1 cellular context compared by ENCODE assay signal in genomic region chr12:123142948-123143752, GRCh38.
TF ChIP-seq lines count a peak whose summit lies in the region.

No MANE protein-coding gene starts in this region.

TF ChIP-seq in HepG2, 621 proteins besides CTCF, POLR2A, EP300 and RAD21 (continued from another document and continues in another):
- TF ChIP-seq ZNF414 (CRISPR knock-in tag; IDR thresholded peaks at IDR 0.05) (no peak), SKI (IDR thresholded peaks at IDR 0.05; ENCODE audit: partially characterized antibody) (peak; percentile 11), NAIF1 (CRISPR knock-in tag; IDR thresholded peaks at IDR 0.05; ENCODE audit: borderline replicate concordance) (no peak), ZBTB43 (CRISPR knock-in tag; conservative IDR thresholded peaks at IDR 0.05) (0 out of 2 replicates have a peak, but pooled peaks have one; percentile 30), TFDP1 (CRISPR knock-in tag; IDR thresholded peaks at IDR 0.05; ENCODE audit: borderline replicate concordance) (no peak), PATZ1 (CRISPR knock-in tag; IDR thresholded peaks at IDR 0.05) (peak; percentile 80), ZNF225 (CRISPR knock-in tag; IDR thresholded peaks at IDR 0.05) (no peak), ZNF720 (CRISPR knock-in tag; IDR thresholded peaks at IDR 0.05) (no peak), SRF (IDR thresholded peaks at IDR 0.05; ENCODE audit: low read depth, low read length) (no peak), ZNF768 (CRISPR knock-in tag; IDR thresholded peaks at IDR 0.05) (peak; percentile 54; the same call in 1 of the 2 replicates), HDAC1 (CRISPR knock-in tag; IDR thresholded peaks at IDR 0.05) (peak; percentile 34; the same call in 1 of the 2 replicates), AGO1 (IDR thresholded peaks at IDR 0.05; ENCODE audit: low read depth, low read length, poor library complexity, severe bottlenecking) (no peak), HOXA3 (CRISPR knock-in tag; IDR thresholded peaks at IDR 0.05) (peak; percentile 38; the same call in 1 of the 2 replicates), RARA (CRISPR knock-in tag; IDR thresholded peaks at IDR 0.05) (no peak; the same call in 1 of the 2 replicates), ZNF350 (CRISPR knock-in tag; IDR thresholded peaks at IDR 0.05; ENCODE audit: borderline replicate concordance, low read depth) (no peak), ZNF615 (CRISPR knock-in tag; IDR thresholded peaks at IDR 0.05; ENCODE audit: borderline replicate concordance) (no peak), ZNF331 (CRISPR knock-in tag; IDR thresholded peaks at IDR 0.05) (0 out of 2 replicates have a peak, but pooled peaks have one; percentile 9), CCAR2 (optimal IDR thresholded peaks at IDR 0.05; ENCODE audit: low read depth, low read length) (no peak), NONO (IDR thresholded peaks at IDR 0.05) (no peak), NONO (CRISPR knock-in tag; conservative IDR thresholded peaks at IDR 0.05) (no peak), BORCS8-MEF2B (CRISPR knock-in tag; IDR thresholded peaks at IDR 0.05) (no peak), IRX3 (CRISPR knock-in tag; IDR thresholded peaks at IDR 0.05; ENCODE audit: borderline replicate concordance, low read depth) (no peak), ZNF839 (CRISPR knock-in tag; IDR thresholded peaks at IDR 0.05; ENCODE audit: borderline replicate concordance) (no peak), XRCC5 (optimal IDR thresholded peaks at IDR 0.05; ENCODE audit: low read length) (peak; percentile 33), CBX1 (IDR thresholded peaks at IDR 0.05; ENCODE audit: low read depth) (no peak), ATF4 (CRISPR knock-in tag; IDR thresholded peaks at IDR 0.05) (no peak), SALL1 (CRISPR knock-in tag; IDR thresholded peaks at IDR 0.05) (peak; percentile 16; the same call in 1 of the 2 replicates), ZNF564 (CRISPR knock-in tag; IDR thresholded peaks at IDR 0.05) (no peak), ZBTB25 (CRISPR knock-in tag; IDR thresholded peaks at IDR 0.05) (no peak), NFKB2 (CRISPR knock-in tag; IDR thresholded peaks at IDR 0.05; ENCODE audit: borderline replicate concordance) (0 out of 2 replicates have a peak, but pooled peaks have one; percentile 25), ZNF567 (CRISPR knock-in tag; IDR thresholded peaks at IDR 0.05; ENCODE audit: borderline replicate concordance) (no peak), ZNF660 (CRISPR knock-in tag; IDR thresholded peaks at IDR 0.05; ENCODE audit: borderline replicate concordance, low read depth) (no peak), ZBTB7B (CRISPR knock-in tag; IDR thresholded peaks at IDR 0.05) (0 out of 2 replicates have a peak, but pooled peaks have one; percentile 31), ZNF563 (CRISPR knock-in tag; IDR thresholded peaks at IDR 0.05) (no peak), POLR2AphosphoS5 (IDR thresholded peaks at IDR 0.05; ENCODE audit: low read depth, low read length) (0 out of 2 replicates have a peak, but pooled peaks have one; percentile 24), HIVEP1 (CRISPR knock-in tag; IDR thresholded peaks at IDR 0.05) (no peak), AHR (CRISPR knock-in tag; IDR thresholded peaks at IDR 0.05) (no peak), STAG1 (CRISPR knock-in tag; IDR thresholded peaks at IDR 0.05) (peak; percentile 8; the same call in 1 of the 2 replicates), ZSCAN22 (CRISPR knock-in tag; IDR thresholded peaks at IDR 0.05) (no peak)
- TF ChIP-seq, protein P1, sequence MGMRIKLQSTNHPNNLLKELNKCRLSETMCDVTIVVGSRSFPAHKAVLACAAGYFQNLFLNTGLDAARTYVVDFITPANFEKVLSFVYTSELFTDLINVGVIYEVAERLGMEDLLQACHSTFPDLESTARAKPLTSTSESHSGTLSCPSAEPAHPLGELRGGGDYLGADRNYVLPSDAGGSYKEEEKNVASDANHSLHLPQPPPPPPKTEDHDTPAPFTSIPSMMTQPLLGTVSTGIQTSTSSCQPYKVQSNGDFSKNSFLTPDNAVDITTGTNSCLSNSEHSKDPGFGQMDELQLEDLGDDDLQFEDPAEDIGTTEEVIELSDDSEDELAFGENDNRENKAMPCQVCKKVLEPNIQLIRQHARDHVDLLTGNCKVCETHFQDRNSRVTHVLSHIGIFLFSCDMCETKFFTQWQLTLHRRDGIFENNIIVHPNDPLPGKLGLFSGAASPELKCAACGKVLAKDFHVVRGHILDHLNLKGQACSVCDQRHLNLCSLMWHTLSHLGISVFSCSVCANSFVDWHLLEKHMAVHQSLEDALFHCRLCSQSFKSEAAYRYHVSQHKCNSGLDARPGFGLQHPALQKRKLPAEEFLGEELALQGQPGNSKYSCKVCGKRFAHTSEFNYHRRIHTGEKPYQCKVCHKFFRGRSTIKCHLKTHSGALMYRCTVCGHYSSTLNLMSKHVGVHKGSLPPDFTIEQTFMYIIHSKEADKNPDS (CRISPR knock-in tag; IDR thresholded peaks at IDR 0.05): no peak
- TF ChIP-seq, protein P2, sequence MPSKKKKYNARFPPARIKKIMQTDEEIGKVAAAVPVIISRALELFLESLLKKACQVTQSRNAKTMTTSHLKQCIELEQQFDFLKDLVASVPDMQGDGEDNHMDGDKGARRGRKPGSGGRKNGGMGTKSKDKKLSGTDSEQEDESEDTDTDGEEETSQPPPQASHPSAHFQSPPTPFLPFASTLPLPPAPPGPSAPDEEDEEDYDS (CRISPR knock-in tag; IDR thresholded peaks at IDR 0.05): peak; percentile 76; the same call in 1 of the 2 replicates
- TF ChIP-seq, protein P3, sequence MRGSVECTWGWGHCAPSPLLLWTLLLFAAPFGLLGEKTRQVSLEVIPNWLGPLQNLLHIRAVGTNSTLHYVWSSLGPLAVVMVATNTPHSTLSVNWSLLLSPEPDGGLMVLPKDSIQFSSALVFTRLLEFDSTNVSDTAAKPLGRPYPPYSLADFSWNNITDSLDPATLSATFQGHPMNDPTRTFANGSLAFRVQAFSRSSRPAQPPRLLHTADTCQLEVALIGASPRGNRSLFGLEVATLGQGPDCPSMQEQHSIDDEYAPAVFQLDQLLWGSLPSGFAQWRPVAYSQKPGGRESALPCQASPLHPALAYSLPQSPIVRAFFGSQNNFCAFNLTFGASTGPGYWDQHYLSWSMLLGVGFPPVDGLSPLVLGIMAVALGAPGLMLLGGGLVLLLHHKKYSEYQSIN (CRISPR knock-in tag; IDR thresholded peaks at IDR 0.05; ENCODE audit: borderline replicate concordance): no peak
- TF ChIP-seq, protein P4, sequence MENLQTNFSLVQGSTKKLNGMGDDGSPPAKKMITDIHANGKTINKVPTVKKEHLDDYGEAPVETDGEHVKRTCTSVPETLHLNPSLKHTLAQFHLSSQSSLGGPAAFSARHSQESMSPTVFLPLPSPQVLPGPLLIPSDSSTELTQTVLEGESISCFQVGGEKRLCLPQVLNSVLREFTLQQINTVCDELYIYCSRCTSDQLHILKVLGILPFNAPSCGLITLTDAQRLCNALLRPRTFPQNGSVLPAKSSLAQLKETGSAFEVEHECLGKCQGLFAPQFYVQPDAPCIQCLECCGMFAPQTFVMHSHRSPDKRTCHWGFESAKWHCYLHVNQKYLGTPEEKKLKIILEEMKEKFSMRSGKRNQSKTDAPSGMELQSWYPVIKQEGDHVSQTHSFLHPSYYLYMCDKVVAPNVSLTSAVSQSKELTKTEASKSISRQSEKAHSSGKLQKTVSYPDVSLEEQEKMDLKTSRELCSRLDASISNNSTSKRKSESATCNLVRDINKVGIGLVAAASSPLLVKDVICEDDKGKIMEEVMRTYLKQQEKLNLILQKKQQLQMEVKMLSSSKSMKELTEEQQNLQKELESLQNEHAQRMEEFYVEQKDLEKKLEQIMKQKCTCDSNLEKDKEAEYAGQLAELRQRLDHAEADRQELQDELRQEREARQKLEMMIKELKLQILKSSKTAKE (CRISPR knock-in tag; IDR thresholded peaks at IDR 0.05; ENCODE audit: borderline replicate concordance): no peak
- TF ChIP-seq, protein P5, sequence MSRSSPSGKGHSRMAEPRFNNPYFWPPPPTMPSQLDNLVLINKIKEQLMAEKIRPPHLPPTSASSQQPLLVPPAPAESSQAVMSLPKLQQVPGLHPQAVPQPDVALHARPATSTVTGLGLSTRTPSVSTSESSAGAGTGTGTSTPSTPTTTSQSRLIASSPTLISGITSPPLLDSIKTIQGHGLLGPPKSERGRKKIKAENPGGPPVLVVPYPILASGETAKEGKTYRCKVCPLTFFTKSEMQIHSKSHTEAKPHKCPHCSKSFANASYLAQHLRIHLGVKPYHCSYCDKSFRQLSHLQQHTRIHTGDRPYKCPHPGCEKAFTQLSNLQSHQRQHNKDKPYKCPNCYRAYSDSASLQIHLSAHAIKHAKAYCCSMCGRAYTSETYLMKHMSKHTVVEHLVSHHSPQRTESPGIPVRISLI (CRISPR knock-in tag; IDR thresholded peaks at IDR 0.05; ENCODE audit: borderline replicate concordance): no peak
